ENCODE assay signal across 17 cellular contexts in genomic region chr17:47990962-47991731, GRCh38. TPM values are rescaled to one million over a fixed set of nuclear protein-coding genes. Genes with fewer than 3 reads are reported as not detected.
DNase-seq lines count a peak whose midpoint lies in the region; ATAC-seq and TF ChIP-seq lines count a peak whose summit lies in the region.
"Had no signal": no experiment of that assay in that cellular context is flagged by ENCODE, and none has a peak within 500 bp of the region (broad histone marks: within the 10 kb centered on the region; RNA-seq: fewer than 3 reads in every experiment).

No MANE protein-coding gene starts in this region.

- H3K27me3 ChIP-seq in right cardiac atrium (ENCODE audit: control insufficient read depth, insufficient read depth) (no peaks in the 10 kb centered on the region), heart left ventricle (no peaks in the 10 kb centered on the region), SK-N-SH (ENCODE audit: insufficient read depth) (no peaks in the 10 kb centered on the region), iPS-20b (ENCODE audit: insufficient read depth, low read length) (no peaks in the 10 kb centered on the region), spleen (replicated peaks in 1 of 7) (peaks cover 0 to 5% (median 0%) of the 10 kb centered on the region in 7 donors), gastrocnemius medialis (no peaks in the 10 kb centered on the region)

- CTCF ChIA-PET in SK-N-SH (lab: Yijun Ruan, JAX) = interaction anchor here (1.6 to 41.8 kb wide), 6 partner anchors 6 to 42 kb away, joined by 4 to 1752 read pairs (median 243); partner anchors contain the start of gene CDK5RAP3
- CTCF ChIA-PET in activated CD8-positive, alpha-beta memory T cell treated with anti-CD3 and anti-CD28 coated beads, Interleukin-2, amount 10 ng/mL, durations not matched to agents 7 days and 5 days (lab: Charles Lee) = interaction anchor here (2.8 kb wide), 1 partner anchor 12 kb away, joined by 9 read pairs; no protein-coding TSS in a partner anchor

- H3K9ac ChIP-seq in SK-N-SH (no peak overlapping the region), iPS-20b (ENCODE audit: low read depth, low read length) (peak overlapping the region; percentile 46; the same call in 1 of the 2 replicates)

- H4K20me1 ChIP-seq in SK-N-SH (ENCODE audit: insufficient read depth) = no peaks in the 10 kb centered on the region

- TF ChIP-seq POLR2A in heart left ventricle (IDR thresholded peaks at IDR 0.05) = no peak
- no peak for TF ChIP-seq POLR2A in spleen (IDR thresholded peaks at IDR 0.05)
- TF ChIP-seq POLR2A in gastrocnemius medialis (IDR thresholded peaks at IDR 0.05) = no peak

- POLR2A ChIA-PET in SK-N-SH (lab: Yijun Ruan, JAX) = interaction anchor here (1.2 to 2.0 kb wide), 4 partner anchors 9 to 23 kb away, joined by 3 to 12 read pairs (median 4); no protein-coding TSS in a partner anchor

- DNase-seq in right cardiac atrium (no peak), heart left ventricle (no peak), SK-N-SH (peak; percentile 70), spleen (peak; percentile 13), gastrocnemius medialis (no peak)
- no peak for DNase-seq in activated CD8-positive, alpha-beta memory T cell treated with anti-CD3 and anti-CD28 coated beads, Interleukin-2, amount 10 ng/mL, durations not matched to agents 7 days and 5 days
- DNase-seq: activated CD8-positive, alpha-beta T cell treated with anti-CD3 and anti-CD28 coated beads for 36 hours; activated effector memory CD4-positive, alpha-beta T cell treated with Interleukin-2 at 50 U/mL for 16 hours; anterior cingulate cortex; NCI-H187 had no signal

- intact Hi-C loops in right cardiac atrium (cut with DNase I) (no loop called here), heart left ventricle (cut with DNase I) (no loop called here), spleen (cut with DNase I; ENCODE audit: low total_unique reads) (no loop called here), gastrocnemius medialis (cut with DNase I; ENCODE audit: low total_unique reads) (no loop called here)

- ATAC-seq in right cardiac atrium (no peak), heart left ventricle (no peak), gastrocnemius medialis (no peak), GM19395 (IDR thresholded peaks at IDR 0.05; ENCODE audit: unreplicated experiment) (no peak)
- no peak for ATAC-seq in activated CD8-positive, alpha-beta memory T cell treated with anti-CD3 and anti-CD28 coated beads, Interleukin-2, amount 10 ng/mL, durations not matched to agents 7 days and 5 days
- ATAC-seq: activated CD8-positive, alpha-beta T cell treated with anti-CD3 and anti-CD28 coated beads for 36 hours had no signal

- H3K27ac Mint-ChIP-seq in activated CD8-positive, alpha-beta memory T cell treated with anti-CD3 and anti-CD28 coated beads, Interleukin-2, amount 10 ng/mL, durations not matched to agents 7 days and 5 days = no peak overlapping the region
- H3K27ac Mint-ChIP-seq: activated CD8-positive, alpha-beta T cell treated with anti-CD3 and anti-CD28 coated beads for 36 hours had no signal

- H3K36me3 ChIP-seq in heart left ventricle = no peaks in the 10 kb centered on the region
- no peaks in the 10 kb centered on the region for H3K36me3 ChIP-seq in SK-N-SH (replicated peaks in 1 of 2; ENCODE audit: control insufficient read depth in 1 of 2, insufficient read depth in 2 of 2, low read length in 1 of 2)
- no peaks in the 10 kb centered on the region for H3K36me3 ChIP-seq in iPS-20b (ENCODE audit: insufficient read depth, low read depth, low read length)
- H3K36me3 ChIP-seq in spleen = no peaks in the 10 kb centered on the region
- no peaks in the 10 kb centered on the region for H3K36me3 ChIP-seq in gastrocnemius medialis

- no peaks in the 10 kb centered on the region for H3K79me2 ChIP-seq in SK-N-SH (ENCODE audit: insufficient read depth)

- H3K27ac ChIP-seq in right cardiac atrium (ENCODE audit: low read length) (peak overlapping the region; percentile 26), heart left ventricle (no peak overlapping the region), SK-N-SH (ENCODE audit: low read depth in 2 of 2, low read length in 1 of 2) (peak overlapping the region in 1 of 2 experiments; percentile 94; a peak in 2 of 4 replicates), iPS-20b (ENCODE audit: low read length) (peak overlapping the region; percentile 17), spleen (no peak overlapping the region), gastrocnemius medialis (no peak overlapping the region)

- H3K27me3 Mint-ChIP-seq in activated CD8-positive, alpha-beta memory T cell treated with anti-CD3 and anti-CD28 coated beads, Interleukin-2, amount 10 ng/mL, durations not matched to agents 7 days and 5 days = peaks cover 18% of the 10 kb centered on the region
- H3K27me3 Mint-ChIP-seq: activated CD8-positive, alpha-beta T cell treated with anti-CD3 and anti-CD28 coated beads for 36 hours had no signal

- H3K9me3 ChIP-seq in right cardiac atrium (ENCODE audit: control insufficient read depth, low read length) (no peaks in the 10 kb centered on the region), heart left ventricle (no peaks in the 10 kb centered on the region), SK-N-SH (no peaks in the 10 kb centered on the region), iPS-20b (ENCODE audit: insufficient read depth, low read depth, low read length) (no peaks in the 10 kb centered on the region), spleen (no peaks in the 10 kb centered on the region), gastrocnemius medialis (no peaks in the 10 kb centered on the region)

- no peak overlapping the region for H3K4me2 ChIP-seq in SK-N-SH

- H3K4me3 ChIP-seq in right cardiac atrium (ENCODE audit: low read length) = no peak overlapping the region
- H3K4me3 ChIP-seq in heart left ventricle = no peak overlapping the region
- no peak overlapping the region for H3K4me3 ChIP-seq in SK-N-SH (ENCODE audit: low read depth in 2 of 2, low read length in 1 of 2)
- H3K4me3 ChIP-seq in iPS-20b (ENCODE audit: low read length) = peak overlapping the region; percentile 34; the same call in 1 of the 2 replicates
- H3K4me3 ChIP-seq in spleen = no peak overlapping the region
- H3K4me3 ChIP-seq in gastrocnemius medialis = no peak overlapping the region

- peaks cover 4% of the 10 kb centered on the region for H3K4me1 ChIP-seq in right cardiac atrium (ENCODE audit: control insufficient read depth, insufficient read depth, low read length)
- peaks cover 0 to 27% (median 3%) of the 10 kb centered on the region in 12 donors for H3K4me1 ChIP-seq in heart left ventricle
- peaks cover 13 to 79% of the 10 kb centered on the region in 2 experiments for H3K4me1 ChIP-seq in SK-N-SH (ENCODE audit: control insufficient read depth in 1 of 2, insufficient read depth in 2 of 2, low read depth in 1 of 2, low read length in 1 of 2)
- H3K4me1 ChIP-seq in iPS-20b (ENCODE audit: insufficient read depth, low read length) = peaks cover 36% of the 10 kb centered on the region; the same call in 1 of the 2 replicates
- peaks cover 0 to 18% (median 9%) of the 10 kb centered on the region in 6 donors for H3K4me1 ChIP-seq in spleen
- H3K4me1 ChIP-seq in gastrocnemius medialis = no peaks in the 10 kb centered on the region

- no peaks in the 10 kb centered on the region for H3K36me3 Mint-ChIP-seq in activated CD8-positive, alpha-beta memory T cell treated with anti-CD3 and anti-CD28 coated beads, Interleukin-2, amount 10 ng/mL, durations not matched to agents 7 days and 5 days

- TF ChIP-seq EP300 in SK-N-SH (IDR thresholded peaks at IDR 0.05; ENCODE audit: borderline replicate concordance in 1 of 2, low read depth in 1 of 2, low read length in 1 of 2) = peak in 1 of 2 experiments; percentile 72; a peak in 1 of 4 replicates

- no peaks in the 10 kb centered on the region for H3K9me3 Mint-ChIP-seq in activated CD8-positive, alpha-beta memory T cell treated with anti-CD3 and anti-CD28 coated beads, Interleukin-2, amount 10 ng/mL, durations not matched to agents 7 days and 5 days (ENCODE audit: low read depth)
- H3K9me3 Mint-ChIP-seq: activated CD8-positive, alpha-beta T cell treated with anti-CD3 and anti-CD28 coated beads for 36 hours had no signal

- TF ChIP-seq CTCF in heart left ventricle (IDR thresholded peaks at IDR 0.05) (no peak), SK-N-SH (IDR thresholded peaks at IDR 0.05) (no peak), spleen (IDR thresholded peaks at IDR 0.05 in 8 of 11, conservative IDR thresholded peaks at IDR 0.05 in 3 of 11) (no peak), gastrocnemius medialis (IDR thresholded peaks at IDR 0.05 in 4 of 5, conservative IDR thresholded peaks at IDR 0.05 in 1 of 5) (no peak)

- no peak for TF ChIP-seq RAD21 in SK-N-SH (IDR thresholded peaks at IDR 0.05; ENCODE audit: low read length)

- no peaks in the 10 kb centered on the region for H3K9me2 ChIP-seq in SK-N-SH

- H3K4me3 Mint-ChIP-seq in activated CD8-positive, alpha-beta memory T cell treated with anti-CD3 and anti-CD28 coated beads, Interleukin-2, amount 10 ng/mL, durations not matched to agents 7 days and 5 days = no peak overlapping the region
- H3K4me3 Mint-ChIP-seq: activated CD8-positive, alpha-beta T cell treated with anti-CD3 and anti-CD28 coated beads for 36 hours had no signal

- WGBS in right cardiac atrium = 56% methylated on average over 14 of the region's 14 CpGs
- WGBS in heart left ventricle, 4 donors = 62 to 72% (median 67%) methylated on average over 12 to 14 of the region's 14 CpGs
- WGBS in SK-N-SH (ENCODE audit: low lambda C conversion rate) = 67% methylated on average over 14 of the region's 14 CpGs
- 63 to 79% (median 73%) methylated on average over 14 of the region's 14 CpGs for WGBS in spleen, 5 donors

- in situ Hi-C loops in gastrocnemius medialis (cut with MboI; ENCODE audit: low sequenced_read_pairs in 4 of 4) = no loop called here

- H3K4me1 Mint-ChIP-seq in activated CD8-positive, alpha-beta memory T cell treated with anti-CD3 and anti-CD28 coated beads, Interleukin-2, amount 10 ng/mL, durations not matched to agents 7 days and 5 days = peaks cover 23% of the 10 kb centered on the region

- no peak overlapping the region for H2AFZ ChIP-seq in SK-N-SH (ENCODE audit: low read depth)

- H3F3A ChIP-seq in SK-N-SH (replicated peaks; ENCODE audit: insufficient read depth) = no peaks in the 10 kb centered on the region

RNA-seq across cellular contexts. Expression of gene CDK5RAP3, which starts 20.2 kb away (rescaled TPM):
- 10 to 100 TPM; 56.8 to 66.8 (median 64.9) TPM for total RNA-seq in right cardiac atrium
- 54.3 TPM for polyA plus RNA-seq in right cardiac atrium
- 10 to 100 TPM; 41.2 to 80.9 (median 53.6) TPM for total RNA-seq in heart left ventricle
- polyA plus RNA-seq in heart left ventricle = 10 to 100 TPM; 53.8 to 56.6 TPM
- polyA plus RNA-seq in SK-N-SH (2012; rRNA removed) = 208 and 288 TPM in 2 replicates
- polyA plus RNA-seq in SK-N-SH (2012; cell fraction: cytosol; rRNA removed) = 77.8 and 94.7 TPM in 2 replicates
- 1,862 and 2,736 TPM in 2 replicates for polyA plus RNA-seq in SK-N-SH (2012; cell fraction: nucleus; rRNA removed)
- total RNA-seq in spleen = 100 to 1,000 TPM; 216 to 380 (median 235) TPM
- polyA plus RNA-seq in spleen = 1,000 to 10,000 TPM in 1 of 3 donors, 100 to 1,000 TPM in 2; 328 to 1,020 (median 665) TPM
- 10 to 100 TPM; 14.2 to 35.9 (median 27.8) TPM for total RNA-seq in gastrocnemius medialis
- 100 to 1,000 TPM; 215 to 262 TPM for total RNA-seq in activated CD8-positive, alpha-beta memory T cell treated with anti-CD3 and anti-CD28 coated beads, Interleukin-2, amount 10 ng/mL, durations not matched to agents 7 days and 5 days

RNA-seq across cellular contexts. Expression of gene PRR15L, which starts 33.5 kb away (rescaled TPM):
- total RNA-seq in right cardiac atrium (not detected), heart left ventricle (1 to 10 TPM in 1 of 9 donors, not detected in 8; 2.7 TPM), spleen (not detected), gastrocnemius medialis (under 1 TPM in 1 of 4 donors, not detected in 3; 0.87 TPM)
- polyA plus RNA-seq in right cardiac atrium (not detected), heart left ventricle (under 1 TPM in 1 of 2 donors, not detected in 1; 0.04 TPM), SK-N-SH (2012; rRNA removed) (not detected in 2 replicates), spleen (under 1 TPM in 1 of 3 donors, not detected in 2; 0.16 TPM)
- not detected in 2 replicates for polyA plus RNA-seq in SK-N-SH (2012; cell fraction: cytosol; rRNA removed)
- polyA plus RNA-seq in SK-N-SH (2012; cell fraction: nucleus; rRNA removed) = not detected in 2 replicates
- not detected for total RNA-seq in activated CD8-positive, alpha-beta memory T cell treated with anti-CD3 and anti-CD28 coated beads, Interleukin-2, amount 10 ng/mL, durations not matched to agents 7 days and 5 days
- total RNA-seq: A673; activated CD8-positive, alpha-beta T cell treated with anti-CD3 and anti-CD28 coated beads for 36 hours; dermis microvascular lymphatic vessel endothelial cell; fibroblast of lung; lung microvascular endothelial cell; osteocyte had no signal
- polyA plus RNA-seq: fibroblast of lung had no signal

RNA-seq across cellular contexts. Expression of gene COPZ2, which starts 46.5 kb away (rescaled TPM):
- total RNA-seq in right cardiac atrium (10 to 100 TPM; 51.8 to 74.8 (median 68.4) TPM), heart left ventricle (10 to 100 TPM; 35.4 to 64.3 (median 54.8) TPM), spleen (10 to 100 TPM in 3 of 7 donors, 1 to 10 TPM in 4; 6.0 to 15.0 (median 9.0) TPM), gastrocnemius medialis (10 to 100 TPM; 40.5 to 76.9 (median 52.8) TPM)
- polyA plus RNA-seq in right cardiac atrium (55.4 TPM), heart left ventricle (10 to 100 TPM; 13.2 to 48.2 TPM), SK-N-SH (2012; rRNA removed) (31.2 and 36.9 TPM in 2 replicates), spleen (1 to 10 TPM; 7.3 to 9.6 (median 8.5) TPM)
- polyA plus RNA-seq in SK-N-SH (2012; cell fraction: cytosol; rRNA removed) = 35.6 and 43.6 TPM in 2 replicates
- polyA plus RNA-seq in SK-N-SH (2012; cell fraction: nucleus; rRNA removed) = 29.6 and 30.5 TPM in 2 replicates
- 10 to 100 TPM in 1 of 2 experiments, 1 to 10 TPM in 1; 5.4 to 14.1 TPM for total RNA-seq in activated CD8-positive, alpha-beta memory T cell treated with anti-CD3 and anti-CD28 coated beads, Interleukin-2, amount 10 ng/mL, durations not matched to agents 7 days and 5 days
- total RNA-seq: A673 had no signal

RNA-seq across cellular contexts. Expression of gene PNPO, which starts 49.8 kb away (rescaled TPM):
- total RNA-seq in right cardiac atrium (10 to 100 TPM; 23.9 to 29.9 (median 26.0) TPM), heart left ventricle (10 to 100 TPM; 24.2 to 45.0 (median 36.1) TPM), spleen (10 to 100 TPM; 23.6 to 28.9 (median 28.1) TPM), gastrocnemius medialis (10 to 100 TPM; 27.9 to 64.0 (median 41.5) TPM)
- polyA plus RNA-seq in right cardiac atrium (16.1 TPM), heart left ventricle (10 to 100 TPM; 12.6 to 16.1 TPM), SK-N-SH (2012; rRNA removed) (26.1 and 33.8 TPM in 2 replicates), spleen (10 to 100 TPM in 1 of 3 donors, 1 to 10 TPM in 2; 6.1 to 13.0 (median 8.5) TPM)
- 27.2 and 30.9 TPM in 2 replicates for polyA plus RNA-seq in SK-N-SH (2012; cell fraction: cytosol; rRNA removed)
- polyA plus RNA-seq in SK-N-SH (2012; cell fraction: nucleus; rRNA removed) = 21.6 and 23.6 TPM in 2 replicates
- total RNA-seq in activated CD8-positive, alpha-beta memory T cell treated with anti-CD3 and anti-CD28 coated beads, Interleukin-2, amount 10 ng/mL, durations not matched to agents 7 days and 5 days = 10 to 100 TPM; 28.0 to 30.4 TPM

RNA-seq across cellular contexts. Expression of gene NFE2L1, which starts 57.0 kb away (rescaled TPM):
- 100 to 1,000 TPM; 603 to 811 (median 785) TPM for total RNA-seq in right cardiac atrium
- 661 TPM for polyA plus RNA-seq in right cardiac atrium
- 1,000 to 10,000 TPM in 1 of 9 donors, 100 to 1,000 TPM in 8; 375 to 1,055 (median 606) TPM for total RNA-seq in heart left ventricle
- 100 to 1,000 TPM; 254 to 385 TPM for polyA plus RNA-seq in heart left ventricle
- 159 and 174 TPM in 2 replicates for polyA plus RNA-seq in SK-N-SH (2012; rRNA removed)
- 128 and 192 TPM in 2 replicates for polyA plus RNA-seq in SK-N-SH (2012; cell fraction: cytosol; rRNA removed)
- 135 and 166 TPM in 2 replicates for polyA plus RNA-seq in SK-N-SH (2012; cell fraction: nucleus; rRNA removed)
- total RNA-seq in spleen = 100 to 1,000 TPM; 111 to 242 (median 142) TPM
- polyA plus RNA-seq in spleen = 10 to 100 TPM; 21.2 to 59.5 (median 25.7) TPM
- total RNA-seq in gastrocnemius medialis = 1,000 to 10,000 TPM in 2 of 4 donors, 100 to 1,000 TPM in 2; 622 to 1,180 (median 1,000) TPM
- total RNA-seq in activated CD8-positive, alpha-beta memory T cell treated with anti-CD3 and anti-CD28 coated beads, Interleukin-2, amount 10 ng/mL, durations not matched to agents 7 days and 5 days = 10 to 100 TPM; 56.1 to 80.8 TPM

Comparison
In these comparisons a context has a peak if more than half of its experiments do, and no peak if none do; other contexts are left out.
1. H3K27ac ChIP-seq: peak in right cardiac atrium (single experiment) and iPS-20b (single experiment); none in heart left ventricle (0 of 12), spleen (0 of 8) and gastrocnemius medialis (0 of 4).
2. DNase-seq: peak in SK-N-SH (single experiment) and spleen (single experiment); none in right cardiac atrium (0 of 3), heart left ventricle (0 of 5), gastrocnemius medialis (0 of 2) and activated CD8-positive, alpha-beta memory T cell treated with anti-CD3 and anti-CD28 coated beads, Interleukin-2, amount 10 ng/mL, durations not matched to agents 7 days and 5 days (single experiment).